In the genomic region with DNA sequence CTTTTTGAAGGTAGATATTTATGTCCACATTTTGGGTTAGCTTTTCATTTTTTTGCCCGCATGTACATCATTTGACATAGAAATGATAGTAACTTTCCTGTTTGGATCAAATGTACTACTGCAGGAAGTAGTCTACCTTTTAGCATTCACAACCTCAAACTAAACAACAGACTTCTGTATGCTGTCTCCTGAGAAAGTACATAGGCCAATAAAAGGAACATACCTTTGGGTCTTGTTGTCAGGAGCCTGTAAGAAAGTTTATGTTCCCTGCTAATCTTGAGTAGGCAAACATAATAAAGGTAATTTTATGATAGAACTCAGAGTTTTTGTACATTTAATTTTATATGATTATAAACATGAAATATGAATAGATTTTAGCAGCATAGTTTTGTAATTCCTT, we compare ENCODE assay signal across 26 cellular contexts. TPM values are rescaled to one million over a fixed set of nuclear protein-coding genes. Genes with fewer than 3 reads are reported as not detected.
DNase-seq lines count a peak whose midpoint lies in the region; ATAC-seq and TF ChIP-seq lines count a peak whose summit lies in the region.
"Had no signal": no experiment of that assay in that cellular context is flagged by ENCODE, and none has a peak within 500 bp of the region (broad histone marks: within the 10 kb centered on the region; RNA-seq: fewer than 3 reads in every experiment).

No MANE protein-coding gene starts in this region.

- H3K4me3 ChIP-seq in mucosa of descending colon (no peak overlapping the region), adrenal gland (no peak overlapping the region), dorsolateral prefrontal cortex (no peak overlapping the region)
- H3K4me3 ChIP-seq: HAP-1, K562, MG63, SJSA1 had no signal

- TF ChIP-seq POLR2A in adrenal gland (IDR thresholded peaks at IDR 0.05) = no peak

- no peak for TF ChIP-seq CTCF in mucosa of descending colon (IDR thresholded peaks at IDR 0.05)
- no peak for TF ChIP-seq CTCF in adrenal gland (IDR thresholded peaks at IDR 0.05)
- TF ChIP-seq CTCF in dorsolateral prefrontal cortex (IDR thresholded peaks at IDR 0.05 in 54 of 56, conservative IDR thresholded peaks at IDR 0.05 in 2 of 56; ENCODE audit: low read depth in 1 of 56, partially characterized antibody in 56 of 56) = no peak

- 64 to 94% (median 90%) methylated on average over 1 of the region's 1 CpG for WGBS in adrenal gland, 4 donors

- H3K9me3 Mint-ChIP-seq in activated naive CD8-positive, alpha-beta T cell (ENCODE audit: low read depth) = no peaks in the 10 kb centered on the region
- no peaks in the 10 kb centered on the region for H3K9me3 Mint-ChIP-seq in activated naive CD8-positive, alpha-beta T cell treated with anti-CD3 and anti-CD28 coated beads for 36 hours
- H3K9me3 Mint-ChIP-seq in activated CD8-positive, alpha-beta T cell treated with anti-CD3 and anti-CD28 coated beads, Interleukin-2, amount 10 ng/mL, durations not matched to agents 7 days and 5 days (ENCODE audit: insufficient read depth) = no peaks in the 10 kb centered on the region
- H3K9me3 Mint-ChIP-seq: HFFc6 had no signal

- no peaks in the 10 kb centered on the region for H3K27me3 Mint-ChIP-seq in activated naive CD8-positive, alpha-beta T cell
- H3K27me3 Mint-ChIP-seq in activated naive CD8-positive, alpha-beta T cell treated with anti-CD3 and anti-CD28 coated beads for 36 hours = no peaks in the 10 kb centered on the region
- H3K27me3 Mint-ChIP-seq in activated CD8-positive, alpha-beta T cell treated with anti-CD3 and anti-CD28 coated beads, Interleukin-2, amount 10 ng/mL, durations not matched to agents 7 days and 5 days (ENCODE audit: low read depth) = no peaks in the 10 kb centered on the region

- H3K27ac ChIP-seq in adrenal gland (no peak overlapping the region), dorsolateral prefrontal cortex (no peak overlapping the region)
- H3K27ac ChIP-seq: SJSA1 had no signal

- no peaks in the 10 kb centered on the region for H3K9me3 ChIP-seq in mucosa of descending colon
- H3K9me3 ChIP-seq in adrenal gland (replicated peaks in 1 of 3) = no peaks in the 10 kb centered on the region
- H3K9me3 ChIP-seq: MG63, SJSA1 had no signal

- H3K4me1 ChIP-seq in mucosa of descending colon (ENCODE audit: low read depth) (peaks cover 3% of the 10 kb centered on the region), adrenal gland (replicated peaks in 1 of 2) (peaks cover 0 to 5% of the 10 kb centered on the region in 2 donors)
- H3K4me1 ChIP-seq: SJSA1 had no signal

- intact Hi-C loops in mucosa of descending colon (cut with DNase I, micrococcal nuclease) = no loop called here
- intact Hi-C loops in adrenal gland (cut with DNase I) = no loop called here
- intact Hi-C loops in dorsolateral prefrontal cortex (cut with DNase I) = loop anchor here in 1 of 2 donors (5.0 kb wide), 1 partner anchor 53 kb away; a partner anchor contains a TSS

- H3K4me1 Mint-ChIP-seq in activated naive CD8-positive, alpha-beta T cell (ENCODE audit: low read depth) = peaks cover 56% of the 10 kb centered on the region
- H3K4me1 Mint-ChIP-seq in activated naive CD8-positive, alpha-beta T cell treated with anti-CD3 and anti-CD28 coated beads for 36 hours = peaks cover 38% of the 10 kb centered on the region
- H3K4me1 Mint-ChIP-seq in activated CD8-positive, alpha-beta T cell treated with anti-CD3 and anti-CD28 coated beads, Interleukin-2, amount 10 ng/mL, durations not matched to agents 7 days and 5 days (ENCODE audit: low read depth) = peaks cover 26% of the 10 kb centered on the region

- H3K36me3 ChIP-seq in mucosa of descending colon (ENCODE audit: low read depth) (no peaks in the 10 kb centered on the region), adrenal gland (replicated peaks in 1 of 2) (no peaks in the 10 kb centered on the region)
- H3K36me3 ChIP-seq: HAP-1, MG63, SJSA1 had no signal

- H3K27me3 ChIP-seq in adrenal gland (no peaks in the 10 kb centered on the region), dorsolateral prefrontal cortex (peaks cover 0 to 15% (median 0%) of the 10 kb centered on the region in 45 donors)
- H3K27me3 ChIP-seq: MG63, SJSA1 had no signal

- H3K36me3 Mint-ChIP-seq in activated naive CD8-positive, alpha-beta T cell = no peaks in the 10 kb centered on the region
- peaks cover 3% of the 10 kb centered on the region for H3K36me3 Mint-ChIP-seq in activated naive CD8-positive, alpha-beta T cell treated with anti-CD3 and anti-CD28 coated beads for 36 hours
- H3K36me3 Mint-ChIP-seq in activated CD8-positive, alpha-beta T cell treated with anti-CD3 and anti-CD28 coated beads, Interleukin-2, amount 10 ng/mL, durations not matched to agents 7 days and 5 days (ENCODE audit: low read depth) = no peaks in the 10 kb centered on the region

- H3K4me3 Mint-ChIP-seq in activated naive CD8-positive, alpha-beta T cell = no peak overlapping the region
- H3K4me3 Mint-ChIP-seq in activated naive CD8-positive, alpha-beta T cell treated with anti-CD3 and anti-CD28 coated beads for 36 hours = no peak overlapping the region
- no peak overlapping the region for H3K4me3 Mint-ChIP-seq in activated CD8-positive, alpha-beta T cell treated with anti-CD3 and anti-CD28 coated beads, Interleukin-2, amount 10 ng/mL, durations not matched to agents 7 days and 5 days
- H3K4me3 Mint-ChIP-seq: HFFc6 had no signal

- H3K27ac Mint-ChIP-seq in activated naive CD8-positive, alpha-beta T cell = peak overlapping the region; percentile 22
- H3K27ac Mint-ChIP-seq in activated naive CD8-positive, alpha-beta T cell treated with anti-CD3 and anti-CD28 coated beads for 36 hours = no peak overlapping the region
- no peak overlapping the region for H3K27ac Mint-ChIP-seq in activated CD8-positive, alpha-beta T cell treated with anti-CD3 and anti-CD28 coated beads, Interleukin-2, amount 10 ng/mL, durations not matched to agents 7 days and 5 days
- H3K27ac Mint-ChIP-seq: HFFc6 had no signal

- ATAC-seq in mucosa of descending colon = peak; percentile 89
- ATAC-seq in activated CD8-positive, alpha-beta T cell treated with anti-CD3 and anti-CD28 coated beads, Interleukin-2, amount 10 ng/mL, durations not matched to agents 7 days and 5 days = no peak
- ATAC-seq: K562 had no signal

- DNase-seq in activated naive CD8-positive, alpha-beta T cell treated with anti-CD3 and anti-CD28 coated beads for 36 hours = no peak
- DNase-seq in LoVo (ENCODE audit: low spot score) (peak; percentile 8), mucosa of descending colon (no peak), NCI-H446 treated with DMSO at 0.1 percent for 48 hours (lab: John Stamatoyannopoulos, UW) (no peak), adrenal gland (no peak), dorsolateral prefrontal cortex (no peak)
- DNase-seq in activated CD8-positive, alpha-beta T cell treated with anti-CD3 and anti-CD28 coated beads, Interleukin-2, amount 10 ng/mL, durations not matched to agents 7 days and 5 days = no peak
- DNase-seq: 8988T; DMS53; GOT3; HFFc6; Kasumi-1; MG63; NCI-H1105 treated with DMSO at 0.1 percent for 48 hours; NCI-H146; NCI-H1930; NCI-H2107; NCI-H526; NCI-H82; NK-92 treated with Interleukin-12 subunit alpha and Interleukin-12 subunit beta, amount 100 ng/mL, for 24 hours; Right ventricle myocardium superior; RPMI8226 had no signal

- POLR2A ChIA-PET in activated CD8-positive, alpha-beta T cell treated with anti-CD3 and anti-CD28 coated beads, Interleukin-2, amount 10 ng/mL, durations not matched to agents 7 days and 5 days (lab: Charles Lee) = no interaction called here

- CTCF ChIA-PET in activated CD8-positive, alpha-beta T cell treated with anti-CD3 and anti-CD28 coated beads, Interleukin-2, amount 10 ng/mL, durations not matched to agents 7 days and 5 days (lab: Charles Lee) = interaction anchor here (0.7 kb wide), 1 partner anchor 48 kb away, joined by 3 read pairs; no protein-coding TSS in a partner anchor

RNA-seq across cellular contexts. Expression of a gene that starts 54.2 kb away (rescaled TPM):
- 100 to 1,000 TPM; 109 to 112 TPM for total RNA-seq in activated naive CD8-positive, alpha-beta T cell treated with anti-CD3 and anti-CD28 coated beads for 36 hours
- total RNA-seq in mucosa of descending colon = 10 to 100 TPM; 60.2 to 91.1 (median 69.5) TPM
- total RNA-seq in adrenal gland = 10 to 100 TPM; 31.8 to 71.5 (median 58.0) TPM
- 10 to 100 TPM; 12.6 to 41.7 (median 16.4) TPM for polyA plus RNA-seq in adrenal gland
- total RNA-seq in dorsolateral prefrontal cortex = 10 to 100 TPM; 38.8 to 81.8 (median 55.5) TPM
- 10 to 100 TPM; 87.3 to 94.9 TPM for total RNA-seq in activated CD8-positive, alpha-beta T cell treated with anti-CD3 and anti-CD28 coated beads, Interleukin-2, amount 10 ng/mL, durations not matched to agents 7 days and 5 days
